ENCODE assay signal across 8 cellular contexts in the genomic region with DNA sequence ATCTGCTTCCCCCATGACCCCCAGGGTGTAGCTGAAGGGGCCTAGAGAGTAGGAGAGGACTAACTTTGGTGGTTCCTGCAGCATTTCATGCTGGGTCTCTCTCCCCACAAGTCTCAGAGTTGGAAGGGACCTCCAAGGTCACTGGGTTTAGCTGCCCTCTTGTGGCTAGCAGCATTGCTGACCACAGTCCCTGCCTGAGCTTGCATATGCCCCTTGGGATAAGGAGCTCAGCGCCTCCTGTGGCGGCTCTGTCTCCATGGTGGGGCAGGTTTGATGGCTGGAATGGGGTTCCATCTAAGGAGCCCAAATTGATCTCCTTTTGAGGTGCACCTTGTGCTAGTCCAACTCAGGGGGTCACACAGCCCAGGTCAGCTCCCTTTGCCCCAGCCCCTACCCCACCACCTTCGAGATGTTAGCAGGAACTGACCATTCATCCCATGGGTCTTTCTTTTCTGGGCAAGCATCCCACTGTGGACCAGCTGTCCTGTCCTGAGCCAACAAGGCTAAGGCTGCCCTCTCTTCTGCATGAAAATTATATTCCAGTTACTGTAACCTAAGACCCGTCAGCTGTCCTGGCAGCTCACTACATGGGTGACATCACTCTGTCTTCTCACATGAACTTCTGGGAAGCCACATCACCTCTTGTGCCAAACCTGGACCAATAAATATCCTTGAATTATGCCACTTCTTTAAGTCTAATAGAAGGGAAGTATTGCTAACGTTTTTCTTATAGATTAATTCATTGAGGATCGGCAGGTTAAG.
A peak's percentile ranks its signal among the peaks of the same experiment; 100 is the strongest.
DNase-seq lines count a peak whose midpoint lies in the region; ATAC-seq and TF ChIP-seq lines count a peak whose summit lies in the region.

No MANE protein-coding gene starts in this region.

- peak; percentile 38 for DNase-seq in GM23248
- no peak for DNase-seq in Panc1 (ENCODE audit: low read depth, low spot score)
- no peak for DNase-seq in foreskin fibroblast
- peak; percentile 82 to 93 for DNase-seq in gastrocnemius medialis

- peak; percentile 67 for ATAC-seq in Panc1
- ATAC-seq in gastrocnemius medialis: peak; percentile 95 to 97
- no peak for ATAC-seq in HG03196 (IDR thresholded peaks at IDR 0.05; ENCODE audit: unreplicated experiment)
- no peak for ATAC-seq in GM21576 (IDR thresholded peaks at IDR 0.05; ENCODE audit: unreplicated experiment)
- ATAC-seq in HG03460 (IDR thresholded peaks at IDR 0.05; ENCODE audit: unreplicated experiment): no peak
- no peak for ATAC-seq in esophagus mucosa

- no peaks in the 10 kb centered on the region for H3K36me3 ChIP-seq in GM23248 (ENCODE audit: low read depth)
- no peaks in the 10 kb centered on the region for H3K36me3 ChIP-seq in Panc1 (ENCODE audit: control insufficient read depth, insufficient read depth, low read length)
- no peaks in the 10 kb centered on the region for H3K36me3 ChIP-seq in gastrocnemius medialis

- H3F3A ChIP-seq in GM23248 (ENCODE audit: insufficient read depth): no peaks in the 10 kb centered on the region

- H3K9me2 ChIP-seq in GM23248 (ENCODE audit: insufficient read depth): no peaks in the 10 kb centered on the region

- TF ChIP-seq CTCF in Panc1 (IDR thresholded peaks at IDR 0.05) (peak; percentile 89), foreskin fibroblast (IDR thresholded peaks at IDR 0.05; ENCODE audit: low read depth, low read length) (peak; percentile 26), gastrocnemius medialis (IDR thresholded peaks at IDR 0.05 in 4 of 5, conservative IDR thresholded peaks at IDR 0.05 in 1 of 5) (peak; percentile 37 to 58 (median 51))

- H3K27me3 ChIP-seq in GM23248 (replicated peaks; ENCODE audit: insufficient read depth): peaks cover 7% of the 10 kb centered on the region; the same call in 1 of the 2 replicates
- H3K27me3 ChIP-seq in Panc1 (ENCODE audit: control insufficient read depth, insufficient read depth, low read length): no peaks in the 10 kb centered on the region
- H3K27me3 ChIP-seq in gastrocnemius medialis: no peaks in the 10 kb centered on the region

- no peak overlapping the region for H3K27ac ChIP-seq in GM23248
- no peak overlapping the region for H3K27ac ChIP-seq in Panc1 (ENCODE audit: low read length)
- peak overlapping the region; percentile 56 to 76 (median 66) for H3K27ac ChIP-seq in gastrocnemius medialis

- in situ Hi-C loops in GM23248 (cut with MboI): no loop called here
- in situ Hi-C loops in Panc1 (cut with HindIII; ENCODE audit: low pct_unique_long_range_greater_than_20kb, low sequenced_read_pairs): no loop called here
- in situ Hi-C loops in gastrocnemius medialis (cut with MboI; ENCODE audit: low sequenced_read_pairs in 4 of 4): no loop called here

- H2AFZ ChIP-seq in GM23248: no peak overlapping the region

- POLR2A ChIA-PET in Panc1 (lab: Charles Lee): interaction anchor here (0.5 to 0.6 kb wide), 2 partner anchors 75 to 296 kb away, joined by 3 to 4 read pairs; no protein-coding TSS in a partner anchor

- BruUV-seq in Panc1 (replicated peaks; lab: Mats Ljungman, UMichigan): no TSS peak

- H3K79me2 ChIP-seq in GM23248 (ENCODE audit: insufficient read depth): no peaks in the 10 kb centered on the region

- no peaks in the 10 kb centered on the region for H4K20me1 ChIP-seq in GM23248 (ENCODE audit: insufficient read depth)

- no peak overlapping the region for H3K9ac ChIP-seq in GM23248

- H3K4me2 ChIP-seq in GM23248 (ENCODE audit: unreplicated experiment): no peak overlapping the region

- TF ChIP-seq POLR2A in gastrocnemius medialis (IDR thresholded peaks at IDR 0.05): no peak

- H3K4me1 ChIP-seq in GM23248 (ENCODE audit: insufficient read depth): no peaks in the 10 kb centered on the region
- peaks cover 29% of the 10 kb centered on the region for H3K4me1 ChIP-seq in Panc1 (ENCODE audit: control insufficient read depth, insufficient read depth, low read length)
- peaks cover 16 to 23% of the 10 kb centered on the region in 2 donors for H3K4me1 ChIP-seq in gastrocnemius medialis

- CTCF ChIA-PET in Panc1 (lab: Charles Lee): interaction anchor here (0.6 to 1.0 kb wide), 2 partner anchors 132 to 138 kb away, joined by 4 to 5 read pairs; no protein-coding TSS in a partner anchor

- intact Hi-C loops in Panc1 (cut with micrococcal nuclease; ENCODE audit: unreplicated experiment): loop anchor here (2.0 kb wide), 1 partner anchor 137 kb away; no protein-coding TSS in a partner anchor
- intact Hi-C loops in gastrocnemius medialis (cut with DNase I; ENCODE audit: low total_unique reads): loop anchor here (2.0 to 5.0 kb wide), 3 partner anchors 39 to 137 kb away; no protein-coding TSS in a partner anchor

- WGBS in GM23248 (ENCODE audit: low coverage in 1 of 2, low lambda C conversion rate in 2 of 2, missing lambda C conversion rate in 2 of 2), 2 experiments: 50 to 51% methylated on average over 6 of the region's 6 CpGs

- no peak overlapping the region for H3K4me3 ChIP-seq in GM23248
- H3K4me3 ChIP-seq in Panc1 (ENCODE audit: low read depth in 2 of 2, low read length in 2 of 2): no peak overlapping the region
- H3K4me3 ChIP-seq in foreskin fibroblast (ENCODE audit: low read depth in 1 of 2, low read length in 2 of 2): no peak overlapping the region
- no peak overlapping the region for H3K4me3 ChIP-seq in gastrocnemius medialis

- H3K9me3 ChIP-seq in GM23248 (ENCODE audit: low read depth): no peaks in the 10 kb centered on the region
- no peaks in the 10 kb centered on the region for H3K9me3 ChIP-seq in Panc1 (ENCODE audit: control insufficient read depth, insufficient read depth, low read depth, low read length)
- no peaks in the 10 kb centered on the region for H3K9me3 ChIP-seq in gastrocnemius medialis

Comparison
In these comparisons a context has a peak if more than half of its experiments do, and no peak if none do; other contexts are left out.
1. DNase-seq: peak in GM23248 (single experiment) and gastrocnemius medialis (2 of 2); none in Panc1 (single experiment) and foreskin fibroblast (0 of 2).
2. H3K27ac ChIP-seq: peak in gastrocnemius medialis (4 of 4); none in GM23248 (single experiment) and Panc1 (single experiment).
3. ATAC-seq: peak in Panc1 (single experiment) and gastrocnemius medialis (2 of 2); none in HG03196 (single experiment), GM21576 (single experiment), HG03460 (single experiment) and esophagus mucosa (single experiment).
4. CTCF ChIP-seq: peak in every context shown above with its lines; median percentile 89 in Panc1; 51 in gastrocnemius medialis; 26 in foreskin fibroblast.